ENCODE assay signal across 20 cellular contexts in genomic region chr7:117769085-117769484, GRCh38.
DNase-seq lines count a peak whose midpoint lies in the region; ATAC-seq lines count a peak whose summit lies in the region.
"Had no signal": no experiment of that assay in that cellular context is flagged by ENCODE, and none has a peak within 500 bp of the region (broad histone marks: within the 10 kb centered on the region; RNA-seq: fewer than 3 reads in every experiment).

No MANE protein-coding gene starts in this region.

- H3K36me3 Mint-ChIP-seq in dendritic cell treated with granulocyte-macrophage colony-stimulating factor and Interleukin-4, amounts not matched to agents 40 ng/mL and 50 ng/mL, for 4 days (ENCODE audit: low read depth), result peaks cover 89% of the 10 kb centered on the region
- H3K36me3 Mint-ChIP-seq: activated naive CD8-positive, alpha-beta T cell had no signal

- H3K9me3 Mint-ChIP-seq in dendritic cell treated with granulocyte-macrophage colony-stimulating factor and Interleukin-4, amounts not matched to agents 40 ng/mL and 50 ng/mL, for 4 days, result peaks cover 11% of the 10 kb centered on the region
- H3K9me3 Mint-ChIP-seq: type B pancreatic cell had no signal

- DNase-seq in SHP77 treated with DMSO at 0.1 percent for 48 hours (lab: John Stamatoyannopoulos, UW) (no peak), AML-193 (lab: John Stamatoyannopoulos, UW) (no peak), activated gamma-delta T cell (lab: John Stamatoyannopoulos, UW) (no peak), ecto neural progenitor cell (ENCODE audit: low spot score) (no peak)
- DNase-seq: activated CD4-positive, alpha-beta T cell treated with anti-CD3 and anti-CD28 coated beads for 36 hours; DMS79 treated with DMSO at 0.1 percent for 48 hours; effector memory CD4-positive, alpha-beta T cell; kidney; lower lobe of right lung; NCI-H2171 treated with DMSO at 0.1 percent for 48 hours; NCI-H69; stimulated activated CD4-positive, alpha-beta T cell treated with anti-CD3 and anti-CD28 coated beads, Interleukin-4, amount 100 ng/mL, for 4 hours; stomach had no signal

- intact Hi-C loops in dendritic cell treated with granulocyte-macrophage colony-stimulating factor and Interleukin-4, amounts not matched to agents 40 ng/mL and 50 ng/mL, for 4 days (cut with micrococcal nuclease), result no loop called here

- peaks cover 51% of the 10 kb centered on the region for H3K4me1 Mint-ChIP-seq in dendritic cell treated with granulocyte-macrophage colony-stimulating factor and Interleukin-4, amounts not matched to agents 40 ng/mL and 50 ng/mL, for 4 days (ENCODE audit: low read depth)

- H3K27ac Mint-ChIP-seq in dendritic cell treated with granulocyte-macrophage colony-stimulating factor and Interleukin-4, amounts not matched to agents 40 ng/mL and 50 ng/mL, for 4 days, result peak overlapping the region; percentile 44
- H3K27ac Mint-ChIP-seq: activated CD4-positive, alpha-beta T cell treated with anti-CD3 and anti-CD28 coated beads for 36 hours; activated naive CD8-positive, alpha-beta T cell; type B pancreatic cell had no signal

- ATAC-seq in GM18907 (IDR thresholded peaks at IDR 0.05; ENCODE audit: unreplicated experiment) (peak; percentile 52), GM21529 (IDR thresholded peaks at IDR 0.05; ENCODE audit: unreplicated experiment) (peak; percentile 44), HG03139 (IDR thresholded peaks at IDR 0.05; ENCODE audit: unreplicated experiment) (peak; percentile 38)
- ATAC-seq: activated CD4-positive, alpha-beta T cell treated with anti-CD3 and anti-CD28 coated beads for 36 hours; esophagus mucosa; lower lobe of right lung had no signal

- H3K27me3 Mint-ChIP-seq in dendritic cell treated with granulocyte-macrophage colony-stimulating factor and Interleukin-4, amounts not matched to agents 40 ng/mL and 50 ng/mL, for 4 days, result no peaks in the 10 kb centered on the region
- H3K27me3 Mint-ChIP-seq: type B pancreatic cell had no signal

- H3K4me3 Mint-ChIP-seq in dendritic cell treated with granulocyte-macrophage colony-stimulating factor and Interleukin-4, amounts not matched to agents 40 ng/mL and 50 ng/mL, for 4 days, result no peak overlapping the region
- H3K4me3 Mint-ChIP-seq: activated CD4-positive, alpha-beta T cell treated with anti-CD3 and anti-CD28 coated beads for 36 hours; activated naive CD8-positive, alpha-beta T cell; type B pancreatic cell had no signal
